27 cellular contexts compared by ENCODE assay signal in genomic region chr14:39562175-39562574, GRCh38.
"Had no signal": no experiment of that assay in that cellular context is flagged by ENCODE, and none has a peak within 500 bp of the region (broad histone marks: within the 10 kb centered on the region; RNA-seq: fewer than 3 reads in every experiment).

No MANE protein-coding gene starts in this region.

- H3K9me3 ChIP-seq: colonic mucosa, gastrocnemius medialis had no signal

- H3K27me3 ChIP-seq: colonic mucosa, dorsolateral prefrontal cortex, esophagus muscularis mucosa, esophagus squamous epithelium, foreskin keratinocyte, gastrocnemius medialis, gastroesophageal sphincter, heart left ventricle, heart right ventricle had no signal

- FAIRE-seq: endothelial cell of umbilical vein, frontal cortex had no signal

- H3K4me3 Mint-ChIP-seq: dendritic cell treated with granulocyte-macrophage colony-stimulating factor and Interleukin-4, amounts not matched to agents 40 ng/mL and 50 ng/mL, for 4 days; effector memory CD8-positive, alpha-beta T cell; endodermal cell had no signal

- ATAC-seq: effector memory CD8-positive, alpha-beta T cell; esophagus mucosa; foreskin keratinocyte; gastrocnemius medialis; gastroesophageal sphincter; heart left ventricle; heart right ventricle had no signal

- DNase-seq: colonic mucosa; cortex of kidney; dermis blood vessel endothelial cell; dorsolateral prefrontal cortex; effector CD4-positive, alpha-beta T cell; effector CD8-positive, alpha-beta T cell; effector memory CD4-positive, alpha-beta T cell; effector memory CD8-positive, alpha-beta T cell; endodermal cell; erythroblast; esophagus squamous epithelium; foreskin fibroblast; foreskin keratinocyte; foreskin melanocyte; gastrocnemius medialis; glutamatergic neuron; head of caudate nucleus; heart left ventricle; heart right ventricle had no signal

- H3K4me1 Mint-ChIP-seq: endodermal cell had no signal

- H3K36me3 ChIP-seq: colonic mucosa, esophagus muscularis mucosa, esophagus squamous epithelium, gastrocnemius medialis, gastroesophageal sphincter, heart left ventricle, heart right ventricle had no signal

- H3K4me3 ChIP-seq: colonic mucosa, coronary artery, dorsolateral prefrontal cortex, esophagus muscularis mucosa, esophagus squamous epithelium, gastrocnemius medialis, gastroesophageal sphincter, heart left ventricle, heart right ventricle had no signal

- H3K27me3 Mint-ChIP-seq: dendritic cell treated with granulocyte-macrophage colony-stimulating factor and Interleukin-4, amounts not matched to agents 40 ng/mL and 50 ng/mL, for 4 days; effector memory CD8-positive, alpha-beta T cell had no signal

- H3K27ac Mint-ChIP-seq: dendritic cell treated with granulocyte-macrophage colony-stimulating factor and Interleukin-4, amounts not matched to agents 40 ng/mL and 50 ng/mL, for 4 days; effector memory CD8-positive, alpha-beta T cell; endodermal cell had no signal

- H3K4me1 ChIP-seq: colonic mucosa, esophagus muscularis mucosa, esophagus squamous epithelium, foreskin keratinocyte, gastrocnemius medialis, gastroesophageal sphincter, heart left ventricle, heart right ventricle had no signal

- H3K27ac ChIP-seq: colonic mucosa, coronary artery, dorsolateral prefrontal cortex, epithelial cell of prostate, esophagus muscularis mucosa, esophagus squamous epithelium, foreskin keratinocyte, gastrocnemius medialis, gastroesophageal sphincter, heart left ventricle, heart right ventricle had no signal
